8 cellular contexts compared by ENCODE assay signal in the genomic region with DNA sequence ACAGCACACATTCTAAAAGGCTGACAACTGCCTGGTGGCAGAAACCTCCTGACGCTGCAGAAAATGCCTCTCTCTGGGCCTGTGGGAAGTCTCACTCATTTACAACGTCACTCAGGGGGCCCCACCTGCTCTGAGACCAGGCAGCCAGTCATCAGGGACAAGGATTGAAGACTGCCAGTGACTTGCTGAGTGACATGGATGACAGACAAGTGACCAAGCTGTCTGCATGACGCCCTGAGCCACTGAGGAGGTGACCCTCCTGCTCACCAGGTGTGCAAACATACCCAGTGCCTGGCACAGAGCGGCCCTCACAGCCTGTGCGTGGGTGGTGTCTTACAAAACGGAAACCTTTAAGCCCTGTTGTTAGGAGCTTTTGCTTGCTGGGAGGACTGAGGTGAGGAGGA.
DNase-seq lines count a peak whose midpoint lies in the region; ATAC-seq lines count a peak whose summit lies in the region.

No MANE protein-coding gene starts in this region.

- no peak overlapping the region for H3K9ac ChIP-seq in neuronal stem cell (ENCODE audit: low read depth, low read length, poor library complexity)

- H4K8ac ChIP-seq in neuronal stem cell (ENCODE audit: low read depth, low read length) = no peak overlapping the region

- no peak overlapping the region for H2AFZ ChIP-seq in neuronal stem cell (ENCODE audit: low read length)

- no CpG with 5 or more reads among the region's 6 CpGs for WGBS in neuronal stem cell (ENCODE audit: extremely low coverage in 2 of 2, insufficient read length in 2 of 2, insufficient replicate concordance in 1 of 2), 2 donors

- peak overlapping the region; percentile 18 for H2BK5ac ChIP-seq in neuronal stem cell (ENCODE audit: low read length)

- H3K4me1 ChIP-seq in neuronal stem cell (ENCODE audit: control insufficient read depth in 2 of 2, insufficient read depth in 1 of 2, low read depth in 1 of 2, low read length in 2 of 2) = peaks cover 0 to 14% of the 10 kb centered on the region in 2 donors

- H3K36me3 ChIP-seq in neuronal stem cell (replicated peaks in 1 of 2; ENCODE audit: control insufficient read depth in 2 of 2, insufficient read depth in 2 of 2, low read length in 2 of 2) = no peaks in the 10 kb centered on the region

- H4K91ac ChIP-seq in neuronal stem cell (ENCODE audit: low read depth, low read length, poor library complexity) = no peak overlapping the region

- H3K9me3 ChIP-seq in neuronal stem cell (replicated peaks in 1 of 2; ENCODE audit: control insufficient read depth in 2 of 2, insufficient read depth in 1 of 2, low read depth in 1 of 2, low read length in 2 of 2) = no peaks in the 10 kb centered on the region

- H3K4ac ChIP-seq in neuronal stem cell (ENCODE audit: low read length) = no peak overlapping the region

- no peak overlapping the region for H3K14ac ChIP-seq in neuronal stem cell (ENCODE audit: low read length)

- no peak overlapping the region for H3K4me3 ChIP-seq in neuronal stem cell (ENCODE audit: low read length in 2 of 2)

- no peak overlapping the region for H3K4me2 ChIP-seq in neuronal stem cell (ENCODE audit: insufficient read depth, low read length, poor library complexity, severe bottlenecking)

- H3K18ac ChIP-seq in neuronal stem cell (ENCODE audit: low read length) = peak overlapping the region; percentile 2

- peak; percentile 97 for DNase-seq in DMS53 treated with DMSO at 0.1 percent for 48 hours (lab: John Stamatoyannopoulos, UW; ENCODE audit: unreplicated experiment)
- peak; percentile 64 for DNase-seq in NCI-H1092 (lab: John Stamatoyannopoulos, UW)
- peak; percentile 67 for DNase-seq in activated CD8-positive, alpha-beta memory T cell treated with anti-CD3 and anti-CD28 coated beads, Interleukin-2, amount 50 U/mL, for 48 hours
- no peak for DNase-seq in neuronal stem cell (ENCODE audit: low spot score)
- no peak for DNase-seq in NAMALWA (ENCODE audit: low spot score)
- no peak for DNase-seq in GDM1 (lab: John Stamatoyannopoulos, UW)
- DNase-seq in inferior parietal cortex (ENCODE audit: extremely low spot score) = no peak

- peak overlapping the region; percentile 17 for H3K23ac ChIP-seq in neuronal stem cell (ENCODE audit: low read depth, low read length, poor library complexity)

- H2AK5ac ChIP-seq in neuronal stem cell (ENCODE audit: low read depth, low read length) = no peak overlapping the region

- no peaks in the 10 kb centered on the region for H3K79me1 ChIP-seq in neuronal stem cell (ENCODE audit: low read depth, low read length)

- no peak for ATAC-seq in GM18517 (IDR thresholded peaks at IDR 0.05; ENCODE audit: unreplicated experiment)

- no peak overlapping the region for H2BK15ac ChIP-seq in neuronal stem cell (ENCODE audit: low read length)

- H3K27me3 ChIP-seq in neuronal stem cell (ENCODE audit: control insufficient read depth in 3 of 3, insufficient read depth in 3 of 3, low read depth in 1 of 3, low read length in 3 of 3) = no peaks in the 10 kb centered on the region

- H3K27ac ChIP-seq in neuronal stem cell (replicated peaks; ENCODE audit: low read length) = no peak overlapping the region

- no peak overlapping the region for H2BK12ac ChIP-seq in neuronal stem cell (ENCODE audit: low read length)

- no peak overlapping the region for H2BK120ac ChIP-seq in neuronal stem cell (ENCODE audit: low read depth, low read length)

Comparison
In these comparisons a context has a peak if more than half of its experiments do, and no peak if none do; other contexts are left out.
1. DNase-seq: peak in DMS53 treated with DMSO at 0.1 percent for 48 hours (single experiment), NCI-H1092 (single experiment) and activated CD8-positive, alpha-beta memory T cell treated with anti-CD3 and anti-CD28 coated beads, Interleukin-2, amount 50 U/mL, for 48 hours (single experiment); none in neuronal stem cell (single experiment), NAMALWA (single experiment), GDM1 (single experiment) and inferior parietal cortex (single experiment).